In the genomic region with DNA sequence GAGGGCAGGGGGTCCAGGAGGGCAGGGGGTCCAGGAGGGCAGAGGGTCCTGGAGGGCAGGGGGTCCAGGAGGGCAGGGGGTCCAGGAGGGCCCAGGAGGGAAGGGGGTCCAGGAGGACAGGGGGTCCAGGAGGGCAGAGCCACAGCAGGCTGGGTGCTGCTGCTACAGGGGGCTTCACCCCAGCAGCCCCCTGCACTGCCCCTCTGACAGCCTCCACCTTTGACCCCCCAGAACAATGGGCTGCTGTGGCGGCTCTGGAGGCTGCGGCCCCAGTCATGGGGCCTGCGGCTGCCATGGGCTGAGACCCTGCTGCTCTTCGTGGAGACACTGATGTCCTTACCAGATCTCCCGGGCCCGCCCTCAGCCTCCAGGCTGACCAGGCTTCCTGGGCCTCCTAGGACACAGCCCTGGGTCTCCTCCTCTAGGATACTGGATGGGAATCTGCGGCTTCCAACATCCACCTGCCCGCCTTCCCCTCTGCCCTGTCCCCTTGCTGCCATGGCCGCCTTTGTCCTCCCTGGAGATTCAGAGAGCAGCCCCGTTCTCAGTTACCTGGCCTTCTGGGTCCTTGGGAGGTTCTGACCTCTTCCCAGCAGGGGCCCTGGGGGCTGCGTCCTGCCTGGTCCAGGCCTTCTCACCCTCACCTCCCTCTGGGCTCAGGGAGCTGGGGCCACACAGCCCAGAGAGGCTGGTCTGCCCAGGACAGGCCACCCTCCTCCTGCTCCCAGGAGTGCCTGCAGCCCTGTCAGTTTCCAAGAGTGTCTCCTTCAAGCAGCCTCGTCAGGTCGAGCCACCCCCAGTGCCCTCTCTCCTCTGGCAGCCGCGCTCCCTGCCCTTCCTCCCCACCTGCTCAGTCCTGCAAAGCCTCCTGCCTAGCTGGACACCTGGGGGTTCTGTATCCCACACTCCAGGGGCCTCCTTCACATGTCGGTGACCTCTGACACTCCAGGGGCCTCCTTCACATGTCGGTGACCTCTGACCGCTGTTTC, we compare ENCODE assay signal across 19 cellular contexts. TPM values are rescaled to one million over a fixed set of nuclear protein-coding genes. Genes with fewer than 3 reads are reported as not detected.
"Had no signal": no experiment of that assay in that cellular context is flagged by ENCODE, and none has a peak within 500 bp of the region (broad histone marks: within the 10 kb centered on the region; RNA-seq: fewer than 3 reads in every experiment).

No MANE protein-coding gene starts in this region.

RNA-seq across cellular contexts. Expression of a gene that starts 11.8 kb away (rescaled TPM):
- total RNA-seq: activated CD4-positive, alpha-beta T cell treated with anti-CD3 and anti-CD28 coated beads for 36 hours; activated CD8-positive, alpha-beta memory T cell treated with anti-CD3 and anti-CD28 coated beads, Interleukin-2, amount 10 ng/mL, durations not matched to agents 7 days and 5 days; activated CD8-positive, alpha-beta T cell treated with anti-CD3 and anti-CD28 coated beads, Interleukin-2, amount 10 ng/mL, durations not matched to agents 7 days and 5 days; activated naive CD4-positive, alpha-beta T cell treated with anti-CD3 and anti-CD28 coated beads, Interleukin-2, amount 50 U/mL, for 72 hours; body of pancreas; epithelial cell of proximal tubule; gastrocnemius medialis; left ventricle myocardium inferior; mononuclear cell; myocyte; pulmonary artery endothelial cell; right atrium auricular region; skeletal muscle tissue; subcutaneous adipose tissue; T-helper 1 cell treated with Interleukin-12 subunit alpha and Interleukin-12 subunit beta and Interleukin-4 antibody, amounts not matched to agents 30 ng/mL and 1 ng/mL, for 36 hours; thoracic aorta; vagina had no signal
- polyA plus RNA-seq: adipose tissue had no signal

RNA-seq across cellular contexts. Expression of a gene that starts 55.6 kb away (rescaled TPM):
- total RNA-seq: activated CD4-positive, alpha-beta T cell treated with anti-CD3 and anti-CD28 coated beads for 36 hours; activated CD8-positive, alpha-beta memory T cell treated with anti-CD3 and anti-CD28 coated beads, Interleukin-2, amount 10 ng/mL, durations not matched to agents 7 days and 5 days; activated CD8-positive, alpha-beta T cell treated with anti-CD3 and anti-CD28 coated beads, Interleukin-2, amount 10 ng/mL, durations not matched to agents 7 days and 5 days; activated naive CD4-positive, alpha-beta T cell treated with anti-CD3 and anti-CD28 coated beads, Interleukin-2, amount 50 U/mL, for 72 hours; body of pancreas; dermis microvascular lymphatic vessel endothelial cell; epithelial cell of proximal tubule; gastrocnemius medialis; left ventricle myocardium inferior; mononuclear cell; myocyte; pulmonary artery endothelial cell; right atrium auricular region; skeletal muscle tissue; subcutaneous adipose tissue; T-helper 1 cell treated with Interleukin-12 subunit alpha and Interleukin-12 subunit beta and Interleukin-4 antibody, amounts not matched to agents 30 ng/mL and 1 ng/mL, for 36 hours; thoracic aorta; vagina had no signal
- polyA plus RNA-seq: adipose tissue had no signal
